18 cellular contexts compared by ENCODE assay signal in the genomic region with DNA sequence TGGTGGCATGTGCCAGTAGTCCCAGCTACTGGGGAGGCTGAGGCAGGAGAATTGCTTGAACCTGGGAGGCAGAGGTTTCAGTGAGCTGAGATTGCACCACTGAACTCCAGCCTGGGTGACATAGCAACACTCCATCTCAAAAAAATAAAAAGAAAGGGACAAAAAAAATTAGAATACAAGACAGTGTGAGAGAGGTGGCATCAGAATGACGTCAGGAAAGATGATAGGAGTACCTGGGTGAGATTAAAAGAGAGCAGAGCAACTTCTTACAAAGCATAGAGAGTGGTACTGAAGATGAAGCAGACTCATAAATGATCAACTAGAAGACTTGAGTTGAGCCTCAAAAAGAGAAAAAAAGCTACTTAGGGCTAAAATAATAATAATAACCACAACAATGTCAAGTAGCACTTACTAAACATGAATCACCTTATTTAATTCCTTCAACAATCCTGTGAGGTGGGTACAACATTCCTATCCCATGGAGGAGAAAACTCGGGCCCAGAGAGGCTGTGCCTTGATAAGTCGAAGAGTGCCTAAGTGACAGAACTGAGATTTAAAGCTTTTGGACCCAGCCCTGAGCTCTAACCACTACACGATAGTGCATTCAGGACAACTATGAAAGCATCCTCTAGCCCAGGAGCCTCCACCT. TPM values are rescaled to one million over a fixed set of nuclear protein-coding genes. Genes with fewer than 3 reads are reported as not detected.
DNase-seq lines count a peak whose midpoint lies in the region; ATAC-seq and TF ChIP-seq lines count a peak whose summit lies in the region.
"Had no signal": no experiment of that assay in that cellular context is flagged by ENCODE, and none has a peak within 500 bp of the region (broad histone marks: within the 10 kb centered on the region; RNA-seq: fewer than 3 reads in every experiment).

No MANE protein-coding gene starts in this region.

- no peak overlapping the region for H3K27ac ChIP-seq in brain microvascular endothelial cell

- no peaks in the 10 kb centered on the region for H3K36me3 ChIP-seq in brain microvascular endothelial cell (replicated peaks)

- DNase-seq in Daoy (ENCODE audit: low read depth) (peak; percentile 80), HT1080 (ENCODE audit: low read depth) (peak; percentile 61), brain microvascular endothelial cell (peak; percentile 34), renal cortical epithelial cell (ENCODE audit: low read depth) (peak; percentile 89), NCI-H1417 (lab: John Stamatoyannopoulos, UW) (no peak), NCI-H2081 treated with DMSO at 0.1 percent for 48 hours (lab: John Stamatoyannopoulos, UW) (no peak)
- DNase-seq: DND-41, IMR-90, Kasumi-1, NCI-H1436 treated with DMSO at 0.1 percent for 48 hours, NCI-H2081, NCI-H226, NCI-H526 treated with DMSO at 0.1 percent for 48 hours, OCI-M1 had no signal

- no peak for TF ChIP-seq CTCF in brain microvascular endothelial cell (IDR thresholded peaks at IDR 0.05; ENCODE audit: low read depth, low read length, missing control alignments)

- in situ Hi-C loops in brain microvascular endothelial cell (cut with HindIII; ENCODE audit: low pct_ligation_motif_present, low sequenced_read_pairs), result no loop called here

- H3K4me3 ChIP-seq in brain microvascular endothelial cell (ENCODE audit: low read depth, low read length), result no peak overlapping the region

- no peaks in the 10 kb centered on the region for H3K27me3 ChIP-seq in brain microvascular endothelial cell (replicated peaks)

- no peak for ATAC-seq in GM19328 (IDR thresholded peaks at IDR 0.05; ENCODE audit: unreplicated experiment)
- ATAC-seq: CD8-positive, alpha-beta T cell had no signal

RNA-seq across cellular contexts. Expression of a gene that starts 5.2 kb away (rescaled TPM):
- 0.80 TPM in 1 of 2 replicates, not detected in the other for total RNA-seq in Daoy (2014; rRNA removed; shearing (Covaris generic))
- 0.17 TPM in 1 of 2 replicates, not detected in the other for total RNA-seq in HT1080 (2014; rRNA removed; shearing (Covaris generic))
- 0.74 TPM in 1 of 2 replicates, not detected in the other for polyA plus RNA-seq in HT1080 (2015; cell fraction: cytosol; rRNA removed)
- not detected in 2 replicates for polyA plus RNA-seq in HT1080 (2015; cell fraction: nucleus; rRNA removed)
- total RNA-seq in renal cortical epithelial cell, result 2.4 and 12.9 TPM in 2 replicates
- total RNA-seq: CD8-positive, alpha-beta T cell; IMR-90; SK-MEL-5 had no signal
- polyA plus RNA-seq: BJ, IMR-90 had no signal

Comparison
In these comparisons a context has a peak if more than half of its experiments do, and no peak if none do; other contexts are left out.
1. DNase-seq: peak in Daoy (single experiment), HT1080 (single experiment), brain microvascular endothelial cell (single experiment) and renal cortical epithelial cell (single experiment); none in NCI-H1417 (0 of 3) and NCI-H2081 treated with DMSO at 0.1 percent for 48 hours (single experiment).